ENCODE assay signal across 8 cellular contexts in genomic region chr19:55632463-55632834, GRCh38. TPM values are rescaled to one million over a fixed set of nuclear protein-coding genes. Genes with fewer than 3 reads are reported as not detected.
DNase-seq lines count a peak whose midpoint lies in the region; ATAC-seq, FAIRE-seq and TF ChIP-seq lines count a peak whose summit lies in the region.

No MANE protein-coding gene starts in this region.

- peak; percentile 73 for TF ChIP-seq RAD21 in HCT116 (IDR thresholded peaks at IDR 0.05; ENCODE audit: low read depth)

- no peaks in the 10 kb centered on the region for H3K9me2 ChIP-seq in HCT116 (ENCODE audit: insufficient read depth)

- intact Hi-C loops in HCT116 (cut with micrococcal nuclease), result loop anchor here (1.0 to 10.0 kb wide), 5 partner anchors 21 to 978 kb away; partner anchors contain the start of gene TNNT1

- H4K20me1 ChIP-seq in HCT116 (ENCODE audit: insufficient read depth), result no peaks in the 10 kb centered on the region

- H3K9me3 ChIP-seq in HCT116 (ENCODE audit: control insufficient read depth in 1 of 2, insufficient read depth in 1 of 2, low read depth in 1 of 2, low read length in 2 of 2), result no peaks in the 10 kb centered on the region

- peak overlapping the region; percentile 62 for H3K4me2 ChIP-seq in HCT116 (ENCODE audit: low read length)

- ATAC-seq in HCT116 (peak; percentile 69), HG02870 (IDR thresholded peaks at IDR 0.05; ENCODE audit: unreplicated experiment) (no peak)

- peaks cover 22 to 36% of the 10 kb centered on the region in 2 experiments for H3K4me1 ChIP-seq in HCT116 (ENCODE audit: control insufficient read depth in 1 of 2, insufficient read depth in 2 of 2, low read length in 2 of 2)

- H3K4me3 ChIP-seq in HCT116 (replicated peaks in 1 of 2; ENCODE audit: low read depth in 1 of 2, low read length in 2 of 2) (peak overlapping the region in 1 of 2 experiments; percentile 19; a peak in 2 of 4 replicates), bronchial epithelial cell (ENCODE audit: low read depth, low read length) (no peak overlapping the region), kidney epithelial cell (ENCODE audit: low read depth, low read length) (no peak overlapping the region)

- 0 out of 4 replicates have a peak, but pooled peaks cover 0 to 3% of the 10 kb centered on the region in 2 experiments for H3K36me3 ChIP-seq in HCT116 (ENCODE audit: control insufficient read depth in 1 of 2, insufficient read depth in 2 of 2, low read length in 2 of 2)
- H3K36me3 ChIP-seq in bronchial epithelial cell (ENCODE audit: control insufficient read depth, insufficient read depth, low read length), result no peaks in the 10 kb centered on the region
- no peaks in the 10 kb centered on the region for H3K36me3 ChIP-seq in kidney epithelial cell (ENCODE audit: control insufficient read depth, insufficient read depth, low read length)

- TF ChIP-seq CTCF in HCT116 (IDR thresholded peaks at IDR 0.05 in 2 of 3, conservative IDR thresholded peaks at IDR 0.05 in 1 of 3; ENCODE audit: borderline replicate concordance in 1 of 3, insufficient read depth in 1 of 3, low read depth in 2 of 3, low read length in 2 of 3) (peak; percentile 71 to 89 (median 86)), bronchial epithelial cell (IDR thresholded peaks at IDR 0.05; ENCODE audit: insufficient read depth, low read length, severe bottlenecking) (peak; percentile 66), kidney epithelial cell (IDR thresholded peaks at IDR 0.05; ENCODE audit: insufficient read depth, low read length, poor library complexity, severe bottlenecking) (peak; percentile 80)

- BruUV-seq in HCT116 (replicated peaks; lab: Mats Ljungman, UMichigan), result no TSS peak

- RAD21 ChIA-PET in HCT116 (lab: Charles Lee; ENCODE audit: low non-redundant PET in 1 of 2, low total read pairs in 2 of 2, uncharacterized antibody in 2 of 2, unreplicated experiment in 2 of 2), result interaction anchor here (0.5 to 1.4 kb wide), 4 partner anchors 22 to 166 kb away, joined by 3 to 6 read pairs (median 4); no protein-coding TSS in a partner anchor

- H3K27me3 ChIP-seq in HCT116 (ENCODE audit: insufficient read depth, low read length) (no peaks in the 10 kb centered on the region), bronchial epithelial cell (ENCODE audit: control insufficient read depth, insufficient read depth, low read length) (no peaks in the 10 kb centered on the region), kidney epithelial cell (ENCODE audit: control insufficient read depth, insufficient read depth, low read length) (no peaks in the 10 kb centered on the region)

- peaks cover 28% of the 10 kb centered on the region for H3K79me2 ChIP-seq in HCT116 (ENCODE audit: insufficient read depth, low read length)

- no peak for FAIRE-seq in bronchial epithelial cell (lab: Jason Lieb, UNC)

- H3K9ac ChIP-seq in HCT116 (ENCODE audit: low read length), result peak overlapping the region; percentile 40; the same call in 1 of the 2 replicates

- H3K27ac ChIP-seq in HCT116 (ENCODE audit: low read depth, low read length), result no peak overlapping the region; the same call in 1 of the 2 replicates

- POLR2A ChIA-PET in HCT116 (lab: Charles Lee), result interaction anchor here (0.7 to 2.0 kb wide), 4 partner anchors 8 to 486 kb away, joined by 3 to 9 read pairs (median 6); partner anchors contain the start of genes U2AF2 and ZNF784

- CTCF ChIA-PET in HCT116 (lab: Charles Lee), result interaction anchor here (0.6 to 4.6 kb wide), 19 partner anchors 8 to 751 kb away, joined by 3 to 28 read pairs (median 6); partner anchors contain the start of genes FIZ1, ISOC2, RDH13 and U2AF2

- no peak for TF ChIP-seq POLR2A in HCT116 (IDR thresholded peaks at IDR 0.05; ENCODE audit: borderline replicate concordance, extremely low read depth, insufficient read depth, insufficient read length)

- DNase-seq in AG20443 (ENCODE audit: low spot score) (peak; percentile 69), HCT116 (ENCODE audit: low read depth, low spot score) (peak; percentile 95), NCI-H446 treated with DMSO at 0.1 percent for 48 hours (lab: John Stamatoyannopoulos, UW) (peak; percentile 83), bronchial epithelial cell (ENCODE audit: low read depth) (peak; percentile 89), kidney epithelial cell (ENCODE audit: low read depth) (peak; percentile 89)
- DNase-seq in activated CD4-positive, CD25-positive, alpha-beta regulatory T cell (lab: John Stamatoyannopoulos, UW), result peak; percentile 70 to 87 (median 77)
- peak; percentile 51 to 91 for DNase-seq in stimulated activated CD4-positive, alpha-beta T cell treated with anti-CD3 and anti-CD28 coated beads, Interleukin-1b, Interleukin-23, amount 100 ng/mL, for 4 hours (ENCODE audit: low read depth in 2 of 2)

- H2AFZ ChIP-seq in HCT116 (ENCODE audit: low read depth, low read length, poor library complexity, severe bottlenecking), result peak overlapping the region; percentile 80

TF ChIP-seq in HCT116, 20 proteins besides CTCF, POLR2A, EP300 and RAD21:
- TF ChIP-seq JUND (IDR thresholded peaks at IDR 0.05) (no peak), EZH2phosphoT487 (IDR thresholded peaks at IDR 0.05; ENCODE audit: borderline replicate concordance) (no peak), EZH2 (IDR thresholded peaks at IDR 0.05) (no peak), TCF7L2 (IDR thresholded peaks at IDR 0.05; ENCODE audit: borderline replicate concordance, extremely low read depth, insufficient read depth, insufficient read length) (no peak), EGR1 (IDR thresholded peaks at IDR 0.05; ENCODE audit: low read depth) (no peak), SIN3A (IDR thresholded peaks at IDR 0.05; ENCODE audit: low read depth) (no peak), SP1 (IDR thresholded peaks at IDR 0.05; ENCODE audit: low read depth) (no peak), YY1 (IDR thresholded peaks at IDR 0.05; ENCODE audit: extremely low read depth, insufficient replicate concordance, low read depth, low read length) (no peak), ZNF274 (IDR thresholded peaks at IDR 0.05; ENCODE audit: low read depth, low read length) (no peak), CEBPB (IDR thresholded peaks at IDR 0.05; ENCODE audit: low read depth) (no peak), POLR2AphosphoS5 (IDR thresholded peaks at IDR 0.05; ENCODE audit: low read depth, low read length) (no peak), FOSL1 (IDR thresholded peaks at IDR 0.05; ENCODE audit: low read depth) (no peak), ELF1 (IDR thresholded peaks at IDR 0.05; ENCODE audit: borderline replicate concordance, low read depth) (no peak), CBX3 (IDR thresholded peaks at IDR 0.05; ENCODE audit: low read depth) (no peak), ZFX (IDR thresholded peaks at IDR 0.05) (no peak), ATF3 (IDR thresholded peaks at IDR 0.05) (no peak), SRF (IDR thresholded peaks at IDR 0.05; ENCODE audit: low read depth) (no peak)
- TF ChIP-seq, protein P1, sequence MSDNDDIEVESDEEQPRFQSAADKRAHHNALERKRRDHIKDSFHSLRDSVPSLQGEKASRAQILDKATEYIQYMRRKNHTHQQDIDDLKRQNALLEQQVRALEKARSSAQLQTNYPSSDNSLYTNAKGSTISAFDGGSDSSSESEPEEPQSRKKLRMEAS (IDR thresholded peaks at IDR 0.05), result no peak
TF ChIP-seq in HCT116: peak in this region for 0.

RNA-seq across cellular contexts. Expression of gene ZNF784, which starts 8.1 kb away (rescaled TPM):
- total RNA-seq in HCT116 (2021; ENCODE audit: unreplicated experiment) (5.3 TPM), bronchial epithelial cell (5.0 and 5.1 TPM in 2 replicates), kidney epithelial cell (3.6 and 6.3 TPM in 2 replicates)
- 7.5 and 8.0 TPM in 2 replicates for polyA plus RNA-seq in HCT116 (2012)

RNA-seq across cellular contexts. Expression of gene ZNF580, which starts 8.4 kb away (rescaled TPM):
- total RNA-seq in HCT116 (2021; ENCODE audit: unreplicated experiment) (36.7 TPM), bronchial epithelial cell (2.4 and 2.7 TPM in 2 replicates), kidney epithelial cell (10.1 and 10.4 TPM in 2 replicates)
- polyA plus RNA-seq in HCT116 (2012), result 37.1 and 47.1 TPM in 2 replicates

RNA-seq across cellular contexts. Expression of gene ZNF581, which starts 11.0 kb away (rescaled TPM):
- total RNA-seq in HCT116 (2021; ENCODE audit: unreplicated experiment), result 44.4 TPM
- 47.8 and 48.2 TPM in 2 replicates for polyA plus RNA-seq in HCT116 (2012)
- total RNA-seq in bronchial epithelial cell, result 9.6 and 19.2 TPM in 2 replicates
- 36.9 and 41.8 TPM in 2 replicates for total RNA-seq in kidney epithelial cell

RNA-seq across cellular contexts. Expression of gene CCDC106, which starts 15.6 kb away (rescaled TPM):
- total RNA-seq in HCT116 (2021; ENCODE audit: unreplicated experiment) (1.0 TPM), bronchial epithelial cell (2.6 and 2.9 TPM in 2 replicates), kidney epithelial cell (12.0 and 12.2 TPM in 2 replicates)
- 0.56 and 0.70 TPM in 2 replicates for polyA plus RNA-seq in HCT116 (2012)

RNA-seq across cellular contexts. Expression of gene U2AF2, which starts 22.4 kb away (rescaled TPM):
- 259 TPM for total RNA-seq in HCT116 (2021; ENCODE audit: unreplicated experiment)
- 199 and 201 TPM in 2 replicates for polyA plus RNA-seq in HCT116 (2012)
- 121 and 140 TPM in 2 replicates for total RNA-seq in bronchial epithelial cell
- total RNA-seq in kidney epithelial cell, result 153 and 164 TPM in 2 replicates
